ENCODE assay signal across 26 cellular contexts in genomic region chr1:14940285-14940890, GRCh38.
DNase-seq lines count a peak whose midpoint lies in the region; ATAC-seq, FAIRE-seq and TF ChIP-seq lines count a peak whose summit lies in the region.
"Had no signal": no experiment of that assay in that cellular context is flagged by ENCODE, and none has a peak within 500 bp of the region (broad histone marks: within the 10 kb centered on the region; RNA-seq: fewer than 3 reads in every experiment).

No MANE protein-coding gene starts in this region.

- DNase-seq in kidney (no peak), spleen (no peak), D341Med (ENCODE audit: low spot score) (no peak), NCI-H82 treated with DMSO at 0.1 percent for 48 hours (lab: John Stamatoyannopoulos, UW; ENCODE audit: unreplicated experiment) (no peak)
- DNase-seq in naive thymus-derived CD8-positive, alpha-beta T cell = no peak
- DNase-seq in activated T-cell treated with anti-CD3 and anti-CD28 coated beads, Interleukin-2, amount 50 U/mL, for 72 hours = no peak
- DNase-seq: activated CD8-positive, alpha-beta memory T cell treated with anti-CD3 and anti-CD28 coated beads for 24 hours; activated naive CD8-positive, alpha-beta T cell treated with anti-CD3 and anti-CD28 coated beads, Interleukin-2, amount 10 ng/mL, durations not matched to agents 7 days and 5 days; CD4-positive, CD25-positive, alpha-beta regulatory T cell; cortex of kidney; GDM1; KG1; naive thymus-derived CD4-positive, alpha-beta T cell; NCI-H187; NCI-H2227 treated with DMSO at 0.1 percent for 48 hours; SIG-M5; small intestine; stimulated activated CD4-positive, alpha-beta T cell treated with anti-CD3 and anti-CD28 coated beads, Interleukin-4, amount 100 ng/mL, for 24 hours had no signal

- FAIRE-seq in kidney (lab: Jason Lieb, UNC) = no peak
- FAIRE-seq: islet of Langerhans, small intestine had no signal

- no peak for ATAC-seq in naive thymus-derived CD8-positive, alpha-beta T cell
- no peak for ATAC-seq in activated T-cell treated with anti-CD3 and anti-CD28 coated beads, Interleukin-2, amount 50 U/mL, for 72 hours (replicated peaks in 1 of 2)
- ATAC-seq: naive thymus-derived CD4-positive, alpha-beta T cell; PC-3; psoas muscle had no signal

- TF ChIP-seq CTCF in kidney (IDR thresholded peaks at IDR 0.05; ENCODE audit: borderline replicate concordance, extremely low read depth, insufficient read depth) (no peak), spleen (IDR thresholded peaks at IDR 0.05 in 8 of 11, conservative IDR thresholded peaks at IDR 0.05 in 3 of 11) (no peak)

- H3K36me3 ChIP-seq in BLaER1 treated with 17β-estradiol and CSF1 and Interleukin-3, amounts not matched to agents 10 nM and 100 nM = no peaks in the 10 kb centered on the region
- H3K36me3 ChIP-seq in kidney (ENCODE audit: control insufficient read depth in 1 of 2, insufficient read depth in 2 of 2, low read length in 2 of 2) (peaks cover 0 to 5% of the 10 kb centered on the region in 2 donors), spleen (no peaks in the 10 kb centered on the region)
- H3K36me3 ChIP-seq: brain microvascular endothelial cell had no signal

- peak overlapping the region in 10 of 11 experiments; percentile 0 to 92 (median 39); a peak in 14 of 22 replicates for H3K4me2 ChIP-seq in BLaER1 treated with 17β-estradiol and CSF1 and Interleukin-3, amounts not matched to agents 10 nM and 100 nM

- H3K4me3 Mint-ChIP-seq in naive thymus-derived CD8-positive, alpha-beta T cell = no peak overlapping the region
- H3K4me3 Mint-ChIP-seq in activated T-cell treated with anti-CD3 and anti-CD28 coated beads, Interleukin-2, amount 50 U/mL, for 72 hours = no peak overlapping the region
- H3K4me3 Mint-ChIP-seq: activated naive CD8-positive, alpha-beta T cell treated with anti-CD3 and anti-CD28 coated beads, Interleukin-2, amount 10 ng/mL, durations not matched to agents 7 days and 5 days; activated T-helper 1 cell treated with anti-CD3 and anti-CD28 coated beads, Interleukin-12 subunit alpha, Interleukin-12 subunit beta, Interleukin-2, Interleukin-4 antibody, amounts not matched to agents 30 ng/mL and 10 ng/mL and 1 ng/mL, durations not matched to agents 14 hours and 24 hours and 36 hours; CD4-positive, CD25-positive, alpha-beta regulatory T cell; naive thymus-derived CD4-positive, alpha-beta T cell; stimulated activated naive CD8-positive, alpha-beta T cell treated with anti-CD3 and anti-CD28 coated beads, Interleukin-15, Interleukin-2, amounts not matched to agents 100 ng/mL and 50 ng/mL, for 24 hours had no signal

- no peak overlapping the region for H3K27ac ChIP-seq in BLaER1 treated with 17β-estradiol and CSF1 and Interleukin-3, amounts not matched to agents 10 nM and 100 nM
- H3K27ac ChIP-seq in angular gyrus (ENCODE audit: low read depth, low read length) (peak overlapping the region; percentile 15), kidney (ENCODE audit: low read depth in 2 of 2, low read length in 2 of 2) (peak overlapping the region; percentile 43 to 73), spleen (peak overlapping the region in 7 of 8 donors; percentile 3 to 89 (median 81))
- H3K27ac ChIP-seq: brain microvascular endothelial cell, psoas muscle had no signal

- POLR2A ChIA-PET in naive thymus-derived CD8-positive, alpha-beta T cell (lab: Charles Lee) = no interaction called here

- no peak for TF ChIP-seq POLR2A in spleen (IDR thresholded peaks at IDR 0.05)

- no peaks in the 10 kb centered on the region for H3K4me1 Mint-ChIP-seq in naive thymus-derived CD8-positive, alpha-beta T cell
- no peaks in the 10 kb centered on the region for H3K4me1 Mint-ChIP-seq in activated T-cell treated with anti-CD3 and anti-CD28 coated beads, Interleukin-2, amount 50 U/mL, for 72 hours (ENCODE audit: low read depth)
- H3K4me1 Mint-ChIP-seq: activated naive CD8-positive, alpha-beta T cell treated with anti-CD3 and anti-CD28 coated beads, Interleukin-2, amount 10 ng/mL, durations not matched to agents 7 days and 5 days; CD4-positive, CD25-positive, alpha-beta regulatory T cell; naive thymus-derived CD4-positive, alpha-beta T cell had no signal

- peaks cover 0 to 96% (median 58%) of the 10 kb centered on the region in 11 experiments; a peak in 16 of 22 replicates for H4K20me1 ChIP-seq in BLaER1 treated with 17β-estradiol and CSF1 and Interleukin-3, amounts not matched to agents 10 nM and 100 nM

- no peak overlapping the region for H3K9ac ChIP-seq in BLaER1 treated with 17β-estradiol and CSF1 and Interleukin-3, amounts not matched to agents 10 nM and 100 nM
- peak overlapping the region in 1 of 2 donors; percentile 22 for H3K9ac ChIP-seq in kidney (ENCODE audit: low read length in 2 of 2)

- H3K4me1 ChIP-seq in BLaER1 treated with 17β-estradiol and CSF1 and Interleukin-3, amounts not matched to agents 10 nM and 100 nM = peaks cover 9 to 54% (median 32%) of the 10 kb centered on the region in 10 experiments
- H3K4me1 ChIP-seq in kidney (ENCODE audit: control insufficient read depth in 1 of 2, insufficient read depth in 1 of 2, low read depth in 1 of 2, low read length in 2 of 2) (peaks cover 51 to 53% of the 10 kb centered on the region in 2 donors), spleen (peaks cover 11 to 98% (median 77%) of the 10 kb centered on the region in 6 donors)

- no peak overlapping the region for H3K4me3 ChIP-seq in BLaER1 treated with 17β-estradiol and CSF1 and Interleukin-3, amounts not matched to agents 10 nM and 100 nM
- H3K4me3 ChIP-seq in kidney (ENCODE audit: low read length in 2 of 2) = no peak overlapping the region
- no peak overlapping the region for H3K4me3 ChIP-seq in spleen
- H3K4me3 ChIP-seq: psoas muscle had no signal

- H3K27me3 Mint-ChIP-seq in naive thymus-derived CD8-positive, alpha-beta T cell = peaks cover 0 to 7% (median 2%) of the 10 kb centered on the region in 5 donors
- H3K27me3 Mint-ChIP-seq in activated T-cell treated with anti-CD3 and anti-CD28 coated beads, Interleukin-2, amount 50 U/mL, for 72 hours (ENCODE audit: low read depth) = no peaks in the 10 kb centered on the region
- H3K27me3 Mint-ChIP-seq: activated naive CD8-positive, alpha-beta T cell treated with anti-CD3 and anti-CD28 coated beads, Interleukin-2, amount 10 ng/mL, durations not matched to agents 7 days and 5 days; stimulated activated naive CD8-positive, alpha-beta T cell treated with anti-CD3 and anti-CD28 coated beads, Interleukin-15, Interleukin-2, amounts not matched to agents 100 ng/mL and 50 ng/mL, for 24 hours had no signal

- H3K9me3 ChIP-seq in BLaER1 treated with 17β-estradiol and CSF1 and Interleukin-3, amounts not matched to agents 10 nM and 100 nM (replicated peaks in 1 of 11) = no peaks in the 10 kb centered on the region
- H3K9me3 ChIP-seq in kidney (ENCODE audit: control insufficient read depth in 1 of 2, low read length in 2 of 2) = no peaks in the 10 kb centered on the region
- H3K9me3 ChIP-seq in spleen = no peaks in the 10 kb centered on the region
- H3K9me3 ChIP-seq: psoas muscle had no signal

- peaks cover 0 to 20% (median 0%) of the 10 kb centered on the region in 11 experiments; a peak in 5 of 22 replicates for H3K27me3 ChIP-seq in BLaER1 treated with 17β-estradiol and CSF1 and Interleukin-3, amounts not matched to agents 10 nM and 100 nM
- H3K27me3 ChIP-seq in spleen (replicated peaks in 1 of 7) = no peaks in the 10 kb centered on the region
- H3K27me3 ChIP-seq: brain microvascular endothelial cell had no signal

- no peaks in the 10 kb centered on the region for H3K36me3 Mint-ChIP-seq in naive thymus-derived CD8-positive, alpha-beta T cell
- H3K36me3 Mint-ChIP-seq in activated T-cell treated with anti-CD3 and anti-CD28 coated beads, Interleukin-2, amount 50 U/mL, for 72 hours (ENCODE audit: insufficient read depth in 2 of 2) = no peaks in the 10 kb centered on the region
- H3K36me3 Mint-ChIP-seq: activated naive CD8-positive, alpha-beta T cell treated with anti-CD3 and anti-CD28 coated beads, Interleukin-2, amount 10 ng/mL, durations not matched to agents 7 days and 5 days; CD4-positive, CD25-positive, alpha-beta regulatory T cell; naive thymus-derived CD4-positive, alpha-beta T cell had no signal

- intact Hi-C loops in kidney (cut with DNase I) (no loop called here), spleen (cut with DNase I; ENCODE audit: low total_unique reads) (no loop called here)

- no peaks in the 10 kb centered on the region for H3K9me3 Mint-ChIP-seq in naive thymus-derived CD8-positive, alpha-beta T cell
- H3K9me3 Mint-ChIP-seq in activated T-cell treated with anti-CD3 and anti-CD28 coated beads, Interleukin-2, amount 50 U/mL, for 72 hours = no peaks in the 10 kb centered on the region
- H3K9me3 Mint-ChIP-seq: activated naive CD8-positive, alpha-beta T cell treated with anti-CD3 and anti-CD28 coated beads, Interleukin-2, amount 10 ng/mL, durations not matched to agents 7 days and 5 days; activated T-helper 1 cell treated with anti-CD3 and anti-CD28 coated beads, Interleukin-12 subunit alpha, Interleukin-12 subunit beta, Interleukin-2, Interleukin-4 antibody, amounts not matched to agents 30 ng/mL and 10 ng/mL and 1 ng/mL, durations not matched to agents 14 hours and 24 hours and 36 hours; CD4-positive, CD25-positive, alpha-beta regulatory T cell; naive thymus-derived CD4-positive, alpha-beta T cell; stimulated activated naive CD8-positive, alpha-beta T cell treated with anti-CD3 and anti-CD28 coated beads, Interleukin-15, Interleukin-2, amounts not matched to agents 100 ng/mL and 50 ng/mL, for 24 hours had no signal

- 51 to 62% (median 62%) methylated on average over 6 to 7 of the region's 7 CpGs for WGBS in spleen, 5 donors

- H3K27ac Mint-ChIP-seq in naive thymus-derived CD8-positive, alpha-beta T cell = peak overlapping the region in 1 of 10 donors; percentile 59
- H3K27ac Mint-ChIP-seq in activated T-cell treated with anti-CD3 and anti-CD28 coated beads, Interleukin-2, amount 50 U/mL, for 72 hours = no peak overlapping the region
- H3K27ac Mint-ChIP-seq: activated naive CD8-positive, alpha-beta T cell treated with anti-CD3 and anti-CD28 coated beads, Interleukin-2, amount 10 ng/mL, durations not matched to agents 7 days and 5 days; activated T-helper 1 cell treated with anti-CD3 and anti-CD28 coated beads, Interleukin-12 subunit alpha, Interleukin-12 subunit beta, Interleukin-2, Interleukin-4 antibody, amounts not matched to agents 30 ng/mL and 10 ng/mL and 1 ng/mL, durations not matched to agents 14 hours and 24 hours and 36 hours; CD4-positive, CD25-positive, alpha-beta regulatory T cell; naive thymus-derived CD4-positive, alpha-beta T cell; stimulated activated naive CD8-positive, alpha-beta T cell treated with anti-CD3 and anti-CD28 coated beads, Interleukin-15, Interleukin-2, amounts not matched to agents 100 ng/mL and 50 ng/mL, for 24 hours had no signal

Comparison
In these comparisons a context has a peak if more than half of its experiments do, and no peak if none do; other contexts are left out.
1. H3K27ac ChIP-seq: peak in angular gyrus (single experiment), kidney (2 of 2) and spleen (7 of 8); none in BLaER1 treated with 17β-estradiol and CSF1 and Interleukin-3, amounts not matched to agents 10 nM and 100 nM (0 of 11).